Comparison of ENCODE assay signal across 23 cellular contexts in genomic region chr22:44521326-44521725, GRCh38.
"Had no signal": no experiment of that assay in that cellular context is flagged by ENCODE, and none has a peak within 500 bp of the region (broad histone marks: within the 10 kb centered on the region; RNA-seq: fewer than 3 reads in every experiment).

No MANE protein-coding gene starts in this region.

- H3K9me3 ChIP-seq: gastrocnemius medialis, prostate gland, right lobe of liver, thoracic aorta had no signal

- H3K27me3 ChIP-seq: right lobe of liver, transverse colon had no signal

- H3K27ac ChIP-seq: dorsolateral prefrontal cortex, gastrocnemius medialis, parathyroid adenoma, prostate gland, right lobe of liver, skin epidermis, stomach, thoracic aorta, transverse colon had no signal

- ATAC-seq: esophagus mucosa, gastrocnemius medialis, left colon, right lobe of liver had no signal

- H3K4me3 Mint-ChIP-seq: immature natural killer cell, nephron had no signal

- H3K27ac Mint-ChIP-seq: immature natural killer cell, naive B cell, nephron had no signal

- H3K4me3 ChIP-seq: dorsolateral prefrontal cortex, gastrocnemius medialis, prostate gland, right lobe of liver, skin epidermis, stomach, thoracic aorta, transverse colon had no signal

- H3K4me1 Mint-ChIP-seq: immature natural killer cell, naive B cell had no signal

- DNase-seq: cortex of kidney; dorsolateral prefrontal cortex; effector memory CD4-positive, alpha-beta T cell; gastrocnemius medialis; immature natural killer cell; kidney; left colon; mesendoderm; naive B cell; occipital lobe; stimulated activated CD4-positive, alpha-beta T cell treated with anti-CD3 and anti-CD28 coated beads, Interleukin-2, amount 100 ng/mL, for 24 hours; stimulated activated CD4-positive, alpha-beta T cell treated with anti-CD3 and anti-CD28 coated beads, Interleukin-4, amount 100 ng/mL, for 4 hours; stimulated activated naive CD4-positive, alpha-beta T cell; stomach; substantia nigra; transverse colon had no signal

- H3K4me1 ChIP-seq: gastrocnemius medialis, parathyroid adenoma, prostate gland, right lobe of liver, transverse colon had no signal

- H3K36me3 ChIP-seq: gastrocnemius medialis, prostate gland, right lobe of liver, stomach, thoracic aorta, transverse colon had no signal
